10 cellular contexts compared by ENCODE assay signal in genomic region chr11:64759131-64759721, GRCh38. TPM values are rescaled to one million over a fixed set of nuclear protein-coding genes. Genes with fewer than 3 reads are reported as not detected.
DNase-seq lines count a peak whose midpoint lies in the region; ATAC-seq lines count a peak whose summit lies in the region.
"Had no signal": no experiment of that assay in that cellular context is flagged by ENCODE, and none has a peak within 500 bp of the region (broad histone marks: within the 10 kb centered on the region; RNA-seq: fewer than 3 reads in every experiment).

No MANE protein-coding gene starts in this region.

- H3K9me3 ChIP-seq in adipocyte (ENCODE audit: control insufficient read depth, low read length) (no peaks in the 10 kb centered on the region), right cardiac atrium (ENCODE audit: control insufficient read depth, low read length) (no peaks in the 10 kb centered on the region)

- peaks cover 45% of the 10 kb centered on the region for H3K4me1 ChIP-seq in adipocyte (ENCODE audit: control insufficient read depth, insufficient read depth, low read length)
- peaks cover 16% of the 10 kb centered on the region for H3K4me1 ChIP-seq in right cardiac atrium (ENCODE audit: control insufficient read depth, insufficient read depth, low read length)

- H3K27ac ChIP-seq in right cardiac atrium (ENCODE audit: low read length) = peak overlapping the region; percentile 49

- H3K4me3 Mint-ChIP-seq in stimulated activated naive B cell treated with anti-CD40 and anti-IgM and Interleukin-4, amounts not matched to agents 10 μg/mL and 1 μg/mL and 100 μg/mL, for 72 hours = no peak overlapping the region

- H3K27ac Mint-ChIP-seq in stimulated activated naive B cell treated with anti-CD40 and anti-IgM and Interleukin-4, amounts not matched to agents 10 μg/mL and 1 μg/mL and 100 μg/mL, for 72 hours = peak overlapping the region; percentile 75

- H3K36me3 Mint-ChIP-seq in stimulated activated naive B cell treated with anti-CD40 and anti-IgM and Interleukin-4, amounts not matched to agents 10 μg/mL and 1 μg/mL and 100 μg/mL, for 72 hours = peaks cover 30 to 33% of the 10 kb centered on the region in 2 donors

- 51% methylated on average over 21 of the region's 21 CpGs for WGBS in right cardiac atrium

- H3K4me3 ChIP-seq in adipocyte (ENCODE audit: low read length) (peak overlapping the region; percentile 56), right cardiac atrium (ENCODE audit: low read length) (no peak overlapping the region)

- intact Hi-C loops in right cardiac atrium (cut with DNase I) = no loop called here

- H3K4me1 Mint-ChIP-seq in stimulated activated naive B cell treated with anti-CD40 and anti-IgM and Interleukin-4, amounts not matched to agents 10 μg/mL and 1 μg/mL and 100 μg/mL, for 72 hours = peaks cover 40 to 62% of the 10 kb centered on the region in 2 donors

- DNase-seq in adipocyte (ENCODE audit: low read depth) = no peak
- peak in 2 of 3 donors; percentile 71 to 82 for DNase-seq in right cardiac atrium
- no peak for DNase-seq in stimulated activated naive B cell treated with anti-CD40 and anti-IgM and Interleukin-4, amounts not matched to agents 10 μg/mL and 1 μg/mL and 100 μg/mL, for 72 hours
- no peak for DNase-seq in NCI-H2081 treated with DMSO at 0.1 percent for 48 hours (lab: John Stamatoyannopoulos, UW)
- DNase-seq: activated CD8-positive, alpha-beta memory T cell treated with anti-CD3 and anti-CD28 coated beads, Interleukin-2, amount 50 U/mL, for 48 hours; foreskin melanocyte; small intestine had no signal

- peaks cover 17% of the 10 kb centered on the region for H3K36me3 ChIP-seq in adipocyte (ENCODE audit: control insufficient read depth, insufficient read depth, low read length, severe bottlenecking)

- ATAC-seq in right cardiac atrium = peak; percentile 12 to 14
- no peak for ATAC-seq in stimulated activated naive B cell treated with anti-CD40 and anti-IgM and Interleukin-4, amounts not matched to agents 10 μg/mL and 1 μg/mL and 100 μg/mL, for 72 hours (replicated peaks)
- no peak for ATAC-seq in GM18909 (IDR thresholded peaks at IDR 0.05; ENCODE audit: poor library complexity, unreplicated experiment)
- ATAC-seq in HG03135 (IDR thresholded peaks at IDR 0.05; ENCODE audit: unreplicated experiment) = no peak

- no peaks in the 10 kb centered on the region for H3K27me3 Mint-ChIP-seq in stimulated activated naive B cell treated with anti-CD40 and anti-IgM and Interleukin-4, amounts not matched to agents 10 μg/mL and 1 μg/mL and 100 μg/mL, for 72 hours

- no peaks in the 10 kb centered on the region for H3K9me3 Mint-ChIP-seq in stimulated activated naive B cell treated with anti-CD40 and anti-IgM and Interleukin-4, amounts not matched to agents 10 μg/mL and 1 μg/mL and 100 μg/mL, for 72 hours

- H3K27me3 ChIP-seq in adipocyte (replicated peaks; ENCODE audit: control insufficient read depth, insufficient read depth, low read length) = no peaks in the 10 kb centered on the region
- no peaks in the 10 kb centered on the region for H3K27me3 ChIP-seq in right cardiac atrium (ENCODE audit: control insufficient read depth, insufficient read depth)

- peak overlapping the region; percentile 78 for H3K9ac ChIP-seq in adipocyte (ENCODE audit: low read length)

RNA-seq across cellular contexts. Expression of gene PYGM, which starts 0.5 kb away (rescaled TPM):
- total RNA-seq in right cardiac atrium = 10 to 100 TPM; 38.5 to 71.5 (median 57.9) TPM
- polyA plus RNA-seq in right cardiac atrium = 50.2 TPM

RNA-seq across cellular contexts. Expression of gene RASGRP2, which starts 15.3 kb away (rescaled TPM):
- 10 to 100 TPM; 25.5 to 37.3 (median 33.6) TPM for total RNA-seq in right cardiac atrium
- 69.6 TPM for polyA plus RNA-seq in right cardiac atrium
- total RNA-seq: HT1080 had no signal

RNA-seq across cellular contexts. Expression of gene SF1, which starts 19.1 kb away (rescaled TPM):
- total RNA-seq in right cardiac atrium = 100 to 1,000 TPM; 188 to 203 (median 197) TPM
- 72.8 TPM for polyA plus RNA-seq in right cardiac atrium

RNA-seq across cellular contexts. Expression of gene NRXN2, which starts 36.2 kb away (rescaled TPM):
- 1 to 10 TPM; 2.1 to 5.7 (median 2.9) TPM for total RNA-seq in right cardiac atrium
- polyA plus RNA-seq in right cardiac atrium = 2.2 TPM

RNA-seq across cellular contexts. Expression of gene MAP4K2, which starts 43.8 kb away (rescaled TPM):
- 10 to 100 TPM in 3 of 4 donors, 1 to 10 TPM in 1; 8.7 to 11.7 (median 11.0) TPM for total RNA-seq in right cardiac atrium
- 11.0 TPM for polyA plus RNA-seq in right cardiac atrium

Comparison
In these comparisons a context has a peak if more than half of its experiments do, and no peak if none do; other contexts are left out.
1. DNase-seq: peak in right cardiac atrium (2 of 3); none in adipocyte (single experiment), stimulated activated naive B cell treated with anti-CD40 and anti-IgM and Interleukin-4, amounts not matched to agents 10 μg/mL and 1 μg/mL and 100 μg/mL, for 72 hours (single experiment) and NCI-H2081 treated with DMSO at 0.1 percent for 48 hours (single experiment).
2. ATAC-seq: peak in right cardiac atrium (2 of 2); none in stimulated activated naive B cell treated with anti-CD40 and anti-IgM and Interleukin-4, amounts not matched to agents 10 μg/mL and 1 μg/mL and 100 μg/mL, for 72 hours (0 of 2), GM18909 (single experiment) and HG03135 (single experiment).